ENCODE assay signal across 8 cellular contexts in genomic region chr19:18682807-18683108, GRCh38. TPM values are rescaled to one million over a fixed set of nuclear protein-coding genes. Genes with fewer than 3 reads are reported as not detected.
DNase-seq lines count a peak whose midpoint lies in the region; ATAC-seq, FAIRE-seq and TF ChIP-seq lines count a peak whose summit lies in the region.

No MANE protein-coding gene starts in this region.

- H2BK120ac ChIP-seq in trophoblast cell (ENCODE audit: insufficient read depth, low read length, poor library complexity), result peak overlapping the region; percentile 47

- H3K14ac ChIP-seq in trophoblast cell (ENCODE audit: low read length), result peak overlapping the region; percentile 97

- no peak for FAIRE-seq in GM19239 (lab: Jason Lieb, UNC)

- peak overlapping the region; percentile 94 for H3K4ac ChIP-seq in trophoblast cell (ENCODE audit: low read depth, low read length)

- CTCF ChIA-PET in Panc1 (lab: Charles Lee), result interaction anchor here (0.6 to 0.7 kb wide), 2 partner anchors 78 to 91 kb away, joined by 4 to 5 read pairs; no protein-coding TSS in a partner anchor

- in situ Hi-C loops in Panc1 (cut with HindIII; ENCODE audit: low pct_unique_long_range_greater_than_20kb, low sequenced_read_pairs), result no loop called here

- peak overlapping the region; percentile 94 for H3K18ac ChIP-seq in trophoblast cell (ENCODE audit: low read length)

- POLR2A ChIA-PET in Panc1 (lab: Charles Lee), result interaction anchor here (0.6 to 0.7 kb wide), 3 partner anchors 16 to 173 kb away, joined by 3 to 6 read pairs (median 5); no protein-coding TSS in a partner anchor

- no peaks in the 10 kb centered on the region for H3K9me3 ChIP-seq in Panc1 (ENCODE audit: control insufficient read depth, insufficient read depth, low read depth, low read length)
- no peaks in the 10 kb centered on the region for H3K9me3 ChIP-seq in trophoblast cell (ENCODE audit: insufficient read depth, low read depth, low read length)

- peak overlapping the region; percentile 87 for H2AK5ac ChIP-seq in trophoblast cell (ENCODE audit: low read length)

- H3K9ac ChIP-seq in trophoblast cell (ENCODE audit: low read length), result peak overlapping the region; percentile 79

- peak overlapping the region; percentile 98 for H4K12ac ChIP-seq in trophoblast cell (ENCODE audit: low read depth, low read length)

- peaks cover 7% of the 10 kb centered on the region for H3K79me1 ChIP-seq in trophoblast cell (ENCODE audit: low read length)

- peak overlapping the region; percentile 85 for H2AFZ ChIP-seq in trophoblast cell (ENCODE audit: insufficient read depth, low read length, poor library complexity)

- H2BK12ac ChIP-seq in trophoblast cell (ENCODE audit: low read length), result peak overlapping the region; percentile 56

- peak overlapping the region; percentile 94 for H3K4me3 ChIP-seq in GM12865 (ENCODE audit: low read depth, low read length)
- H3K4me3 ChIP-seq in Panc1 (ENCODE audit: low read depth in 2 of 2, low read length in 2 of 2), result peak overlapping the region; percentile 51 to 63
- peak overlapping the region; percentile 62 for H3K4me3 ChIP-seq in epithelial cell of proximal tubule (ENCODE audit: low read depth, low read length)
- no peak overlapping the region for H3K4me3 ChIP-seq in trophoblast cell (ENCODE audit: low read depth, low read length)

- WGBS in trophoblast cell (ENCODE audit: extremely low coverage, insufficient coverage, insufficient read length), result no CpG with 5 or more reads among the region's 8 CpGs

- H4K91ac ChIP-seq in trophoblast cell (ENCODE audit: low read depth, low read length), result peak overlapping the region; percentile 97

- H3K36me3 ChIP-seq in Panc1 (ENCODE audit: control insufficient read depth, insufficient read depth, low read length) (no peaks in the 10 kb centered on the region), trophoblast cell (ENCODE audit: control insufficient read depth in 1 of 2, insufficient read depth in 2 of 2, low read length in 2 of 2) (no peaks in the 10 kb centered on the region)

- TF ChIP-seq CTCF in GM12865 (IDR thresholded peaks at IDR 0.05; ENCODE audit: insufficient read depth, low read depth, low read length, missing control alignments) (no peak), Panc1 (IDR thresholded peaks at IDR 0.05) (no peak), epithelial cell of proximal tubule (conservative IDR thresholded peaks at IDR 0.05; ENCODE audit: low read depth, low read length) (no peak)

- intact Hi-C loops in Panc1 (cut with micrococcal nuclease; ENCODE audit: unreplicated experiment), result no loop called here

- ATAC-seq in Panc1, result no peak; the same call in 1 of the 2 replicates

- peaks cover 2% of the 10 kb centered on the region for H3K79me2 ChIP-seq in trophoblast cell (ENCODE audit: control insufficient read depth, insufficient read depth, low read length, poor library complexity)

- peak overlapping the region; percentile 98 for H4K8ac ChIP-seq in trophoblast cell (ENCODE audit: low read depth, low read length)

- H3K4me1 ChIP-seq in Panc1 (ENCODE audit: control insufficient read depth, insufficient read depth, low read length) (peaks cover 15% of the 10 kb centered on the region), trophoblast cell (ENCODE audit: control insufficient read depth in 1 of 2, insufficient read depth in 2 of 2, low read length in 2 of 2) (peaks cover 9 to 17% of the 10 kb centered on the region in 2 experiments)

- BruUV-seq in Panc1 (replicated peaks; lab: Mats Ljungman, UMichigan), result no TSS peak

- no peaks in the 10 kb centered on the region for H3K27me3 ChIP-seq in Panc1 (ENCODE audit: control insufficient read depth, insufficient read depth, low read length)
- H3K27me3 ChIP-seq in trophoblast cell (ENCODE audit: insufficient read depth, low read length), result no peaks in the 10 kb centered on the region

- H3K4me2 ChIP-seq in trophoblast cell (ENCODE audit: low read length), result peak overlapping the region; percentile 65

- no peak for DNase-seq in GM12865 (ENCODE audit: low read depth)
- DNase-seq in Panc1 (ENCODE audit: low read depth, low spot score), result no peak
- no peak for DNase-seq in epithelial cell of proximal tubule (ENCODE audit: low read depth)
- no peak for DNase-seq in trophoblast cell
- no peak for DNase-seq in NCI-H1417 treated with DMSO at 0.1 percent for 48 hours (lab: John Stamatoyannopoulos, UW)
- no peak for DNase-seq in GM19239 (ENCODE audit: insufficient read length, low spot score)
- DNase-seq in NCI-H82 (lab: John Stamatoyannopoulos, UW), result no peak
- DNase-seq in GOT3 (lab: John Stamatoyannopoulos, UW), result no peak

- peak overlapping the region; percentile 33 for H2BK5ac ChIP-seq in trophoblast cell (ENCODE audit: low read depth, low read length, poor library complexity)

- peak overlapping the region; percentile 84 for H3K27ac ChIP-seq in Panc1 (ENCODE audit: low read length)
- H3K27ac ChIP-seq in trophoblast cell (ENCODE audit: low read depth, low read length), result no peak overlapping the region

- no peak overlapping the region for H3K23ac ChIP-seq in trophoblast cell (ENCODE audit: low read length)

RNA-seq across cellular contexts. Expression of gene CRTC1, which starts 0.7 kb away (rescaled TPM):
- total RNA-seq in Panc1 (2021; ENCODE audit: unreplicated experiment), result 18.2 TPM
- polyA plus RNA-seq in Panc1 (2012; ENCODE audit: insufficient read length), result 23.4 TPM
- total RNA-seq in epithelial cell of proximal tubule, result 1.3 and 3.0 TPM in 2 replicates
- 10.0 and 10.2 TPM in 2 replicates for polyA plus RNA-seq in trophoblast cell (2013)

RNA-seq across cellular contexts. Expression of gene KLHL26, which starts 45.9 kb away (rescaled TPM):
- total RNA-seq in Panc1 (2021; ENCODE audit: unreplicated experiment), result 4.4 TPM
- 8.5 TPM for polyA plus RNA-seq in Panc1 (2012; ENCODE audit: insufficient read length)
- 5.1 and 16.5 TPM in 2 replicates for total RNA-seq in epithelial cell of proximal tubule
- polyA plus RNA-seq in trophoblast cell (2013), result 1.8 and 2.1 TPM in 2 replicates
